Comparison of ENCODE assay signal across 16 cellular contexts in the genomic region with DNA sequence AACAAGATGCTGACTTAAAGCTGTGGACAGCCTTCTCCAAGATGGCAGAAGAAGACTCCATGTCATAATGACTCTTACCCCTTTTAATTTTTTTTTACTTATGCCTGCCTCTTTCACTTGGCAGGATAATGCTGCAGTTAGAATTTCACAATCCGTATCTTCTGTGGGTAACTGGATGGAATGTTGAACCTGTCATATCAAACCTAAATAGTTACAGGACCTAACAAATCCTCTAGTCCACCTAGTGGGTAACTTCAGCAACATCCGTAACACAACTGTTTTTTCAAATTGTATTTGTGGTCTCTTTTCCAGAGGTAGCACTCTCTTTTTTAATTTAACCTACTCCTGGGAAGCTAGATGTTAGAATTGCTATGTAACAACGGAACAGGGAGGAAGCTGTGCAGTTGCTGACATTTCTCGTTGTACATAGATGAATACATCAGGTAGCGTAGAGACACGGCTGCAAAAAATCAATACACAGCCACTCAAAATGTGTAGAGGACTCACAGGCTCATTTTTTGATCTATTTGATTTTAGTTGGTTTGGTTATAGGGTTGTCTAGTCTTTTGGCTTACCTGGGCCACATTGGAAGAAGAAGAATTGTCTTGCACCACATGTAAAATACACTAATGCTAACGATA. TPM values are rescaled to one million over a fixed set of nuclear protein-coding genes. Genes with fewer than 3 reads are reported as not detected.
A peak's percentile ranks its signal among the peaks of the same experiment; 100 is the strongest.
DNase-seq lines count a peak whose midpoint lies in the region; FAIRE-seq and TF ChIP-seq lines count a peak whose summit lies in the region.
"Had no signal": no experiment of that assay in that cellular context is flagged by ENCODE, and none has a peak within 500 bp of the region (broad histone marks: within the 10 kb centered on the region; RNA-seq: fewer than 3 reads in every experiment).

No MANE protein-coding gene starts in this region.

- peaks cover 39% of the 10 kb centered on the region for H3K4me1 Mint-ChIP-seq in glutamatergic neuron (ENCODE audit: low read depth, unreplicated experiment)
- no peaks in the 10 kb centered on the region for H3K4me1 Mint-ChIP-seq in activated naive CD8-positive, alpha-beta T cell treated with anti-CD3 and anti-CD28 coated beads for 36 hours
- H3K4me1 Mint-ChIP-seq: activated naive CD4-positive, alpha-beta T cell treated with anti-CD3 and anti-CD28 coated beads, Interleukin-2, amount 10 ng/mL, durations not matched to agents 7 days and 5 days had no signal

- TF ChIP-seq CTCF in AG09309 (IDR thresholded peaks at IDR 0.05; ENCODE audit: control insufficient read depth, insufficient read depth, low read depth, low read length, missing control alignments), result peak; percentile 17
- peak; percentile 53 for TF ChIP-seq CTCF in VCaP (conservative IDR thresholded peaks at IDR 0.05)
- TF ChIP-seq CTCF in glutamatergic neuron (IDR thresholded peaks at IDR 0.05; ENCODE audit: partially characterized antibody, unreplicated experiment), result no peak

- H3K27me3 Mint-ChIP-seq in glutamatergic neuron (ENCODE audit: unreplicated experiment), result peaks cover 6% of the 10 kb centered on the region
- peaks cover 5% of the 10 kb centered on the region for H3K27me3 Mint-ChIP-seq in activated naive CD8-positive, alpha-beta T cell treated with anti-CD3 and anti-CD28 coated beads for 36 hours

- DNase-seq in AG09309 (ENCODE audit: low read depth) (peak; percentile 24), HTR-8/SVneo (ENCODE audit: insufficient read length, low spot score) (peak; percentile 19), glutamatergic neuron (no peak), middle frontal gyrus (ENCODE audit: extremely low spot score, low spot score) (no peak), dedifferentiated amniotic fluid mesenchymal stem cell (ENCODE audit: extremely low spot score) (no peak), KG1 (lab: John Stamatoyannopoulos, UW) (no peak)
- no peak for DNase-seq in activated naive CD8-positive, alpha-beta T cell treated with anti-CD3 and anti-CD28 coated beads for 36 hours
- DNase-seq: activated naive CD4-positive, alpha-beta T cell treated with anti-CD3 and anti-CD28 coated beads, Interleukin-2, amount 10 ng/mL, durations not matched to agents 7 days and 5 days; left lung; NCI-H1417; T-helper 9 cell had no signal

- no peak overlapping the region for H3K27ac ChIP-seq in VCaP
- H3K27ac ChIP-seq: BLaER1 treated with 17β-estradiol and CSF1 and Interleukin-3, amounts not matched to agents 10 nM and 100 nM; left lung; neutrophil had no signal

- no peak overlapping the region for H3K4me3 ChIP-seq in AG09309 (ENCODE audit: control insufficient read depth, low read depth, low read length)
- H3K4me3 ChIP-seq: BLaER1 treated with 17β-estradiol and CSF1 and Interleukin-3, amounts not matched to agents 10 nM and 100 nM; left lung had no signal

- H3K27ac Mint-ChIP-seq in glutamatergic neuron (ENCODE audit: unreplicated experiment), result peak overlapping the region; percentile 10
- H3K27ac Mint-ChIP-seq in activated naive CD8-positive, alpha-beta T cell treated with anti-CD3 and anti-CD28 coated beads for 36 hours, result no peak overlapping the region
- H3K27ac Mint-ChIP-seq: activated naive CD4-positive, alpha-beta T cell treated with anti-CD3 and anti-CD28 coated beads, Interleukin-2, amount 10 ng/mL, durations not matched to agents 7 days and 5 days had no signal

- no peak overlapping the region for H3K4me3 Mint-ChIP-seq in glutamatergic neuron (ENCODE audit: unreplicated experiment)
- no peak overlapping the region for H3K4me3 Mint-ChIP-seq in activated naive CD8-positive, alpha-beta T cell treated with anti-CD3 and anti-CD28 coated beads for 36 hours
- H3K4me3 Mint-ChIP-seq: activated naive CD4-positive, alpha-beta T cell treated with anti-CD3 and anti-CD28 coated beads, Interleukin-2, amount 10 ng/mL, durations not matched to agents 7 days and 5 days had no signal

- H3K9me3 Mint-ChIP-seq in glutamatergic neuron (ENCODE audit: unreplicated experiment), result peaks cover 4% of the 10 kb centered on the region
- no peaks in the 10 kb centered on the region for H3K9me3 Mint-ChIP-seq in activated naive CD8-positive, alpha-beta T cell treated with anti-CD3 and anti-CD28 coated beads for 36 hours
- H3K9me3 Mint-ChIP-seq: activated naive CD4-positive, alpha-beta T cell treated with anti-CD3 and anti-CD28 coated beads, Interleukin-2, amount 10 ng/mL, durations not matched to agents 7 days and 5 days had no signal

- FAIRE-seq in HTR-8/SVneo (lab: Jason Lieb, UNC), result no peak
- FAIRE-seq: colon, G401.6 had no signal

- H3K36me3 Mint-ChIP-seq in glutamatergic neuron (ENCODE audit: unreplicated experiment), result no peaks in the 10 kb centered on the region
- no peaks in the 10 kb centered on the region for H3K36me3 Mint-ChIP-seq in activated naive CD8-positive, alpha-beta T cell treated with anti-CD3 and anti-CD28 coated beads for 36 hours
- H3K36me3 Mint-ChIP-seq: activated naive CD4-positive, alpha-beta T cell treated with anti-CD3 and anti-CD28 coated beads, Interleukin-2, amount 10 ng/mL, durations not matched to agents 7 days and 5 days had no signal

RNA-seq across cellular contexts. Expression of gene TRPM1, which starts 43.9 kb away (rescaled TPM):
- not detected for total RNA-seq in glutamatergic neuron (ENCODE audit: unreplicated experiment)
- total RNA-seq in activated naive CD8-positive, alpha-beta T cell treated with anti-CD3 and anti-CD28 coated beads for 36 hours, result not detected
- total RNA-seq: left lung had no signal

Comparison
In these comparisons a context has a peak if more than half of its experiments do, and no peak if none do; other contexts are left out.
1. DNase-seq: peak in AG09309 (single experiment) and HTR-8/SVneo (single experiment); none in glutamatergic neuron (single experiment), middle frontal gyrus (single experiment), dedifferentiated amniotic fluid mesenchymal stem cell (single experiment), activated naive CD8-positive, alpha-beta T cell treated with anti-CD3 and anti-CD28 coated beads for 36 hours (single experiment) and KG1 (single experiment).